Comparison of ENCODE assay signal across 11 cellular contexts in genomic region chr3:197468866-197469382, GRCh38.
A peak's percentile ranks its signal among the peaks of the same experiment; 100 is the strongest.
DNase-seq lines count a peak whose midpoint lies in the region; ATAC-seq and TF ChIP-seq lines count a peak whose summit lies in the region.
"Had no signal": no experiment of that assay in that cellular context is flagged by ENCODE, and none has a peak within 500 bp of the region (broad histone marks: within the 10 kb centered on the region; RNA-seq: fewer than 3 reads in every experiment).

No MANE protein-coding gene starts in this region.

- POLR2A ChIA-PET in RWPE1 (lab: Yijun Ruan, JAX; ENCODE audit: low non-redundant PET) = no interaction called here

- H3K27ac ChIP-seq in Karpas-422 (ENCODE audit: low read length) (no peak overlapping the region), left lung (no peak overlapping the region), thyroid gland (no peak overlapping the region), RWPE1 (no peak overlapping the region)

- no peaks in the 10 kb centered on the region for H3K79me2 ChIP-seq in Karpas-422 (ENCODE audit: low read length)

- H3K36me3 ChIP-seq in Karpas-422 (ENCODE audit: insufficient read depth, low read length) (no peaks in the 10 kb centered on the region), left lung (no peaks in the 10 kb centered on the region), thyroid gland (no peaks in the 10 kb centered on the region)

- peaks cover 40% of the 10 kb centered on the region for H3K4me1 ChIP-seq in Karpas-422 (ENCODE audit: low read length)
- H3K4me1 ChIP-seq in left lung = no peaks in the 10 kb centered on the region
- peaks cover 3 to 10% of the 10 kb centered on the region in 2 donors for H3K4me1 ChIP-seq in thyroid gland

- H3K27me3 ChIP-seq in Karpas-422 (ENCODE audit: low read length) (no peaks in the 10 kb centered on the region), left lung (peaks cover 0 to 18% of the 10 kb centered on the region in 2 donors), thyroid gland (no peaks in the 10 kb centered on the region)

- whole genome bisulfite sequencing in thyroid gland, 2 donors = 44 to 50% methylated on average over 5 of the region's 5 CpGs

- TF ChIP-seq CTCF in choroid plexus epithelial cell (conservative IDR thresholded peaks at IDR 0.05; ENCODE audit: low read depth, low read length) (no peak), left lung (IDR thresholded peaks at IDR 0.05) (no peak), thyroid gland (IDR thresholded peaks at IDR 0.05) (no peak), RWPE1 (conservative IDR thresholded peaks at IDR 0.05; ENCODE audit: low read depth) (no peak)

- no peaks in the 10 kb centered on the region for H3K9me3 ChIP-seq in Karpas-422 (ENCODE audit: low read length)
- no peaks in the 10 kb centered on the region for H3K9me3 ChIP-seq in left lung
- H3K9me3 ChIP-seq in thyroid gland = no peaks in the 10 kb centered on the region

- CTCF ChIA-PET in RWPE1 (lab: Yijun Ruan, JAX) = interaction anchor here (0.6 kb wide), 1 partner anchor 41 kb away, joined by 3 read pairs; no protein-coding TSS in a partner anchor

- TF ChIP-seq POLR2A in thyroid gland (IDR thresholded peaks at IDR 0.05) = no peak

- no peaks in the 10 kb centered on the region for H4K20me1 ChIP-seq in Karpas-422 (ENCODE audit: insufficient read depth, low read depth, low read length)

- H3K9me2 ChIP-seq in Karpas-422 (replicated peaks; ENCODE audit: insufficient read depth, low read length) = no peaks in the 10 kb centered on the region

- peak overlapping the region; percentile 8; the same call in 1 of the 2 replicates for H3K9ac ChIP-seq in Karpas-422 (ENCODE audit: low read length)

- no peak for DNase-seq in Karpas-422
- DNase-seq in choroid plexus epithelial cell (ENCODE audit: low read depth) = peak; percentile 67
- DNase-seq in left lung = no peak
- DNase-seq in thyroid gland = peak; percentile 51 to 58
- no peak for DNase-seq in RWPE1 (ENCODE audit: low spot score)
- no peak for DNase-seq in NCI-H2029 treated with DMSO at 0.1 percent for 48 hours (lab: John Stamatoyannopoulos, UW)
- DNase-seq: activated CD4-positive, alpha-beta T cell treated with anti-CD3 and anti-CD28 coated beads for 1 hour; activated T-cell treated with anti-CD3 and anti-CD28 coated beads, Interleukin-2, amount 50 U/mL, for 4 hours; MV-4-11; right cardiac atrium had no signal

- intact Hi-C loops in left lung (cut with DNase I) (no loop called here), thyroid gland (cut with DNase I) (no loop called here)

- no peak overlapping the region; the same call in 1 of the 2 replicates for H2AFZ ChIP-seq in Karpas-422 (ENCODE audit: low read length)

- H3K4me3 ChIP-seq in Karpas-422 (ENCODE audit: low read length) (no peak overlapping the region), choroid plexus epithelial cell (ENCODE audit: low read depth, low read length) (no peak overlapping the region), left lung (no peak overlapping the region), thyroid gland (replicated peaks in 1 of 3) (no peak overlapping the region)

- ATAC-seq in left lung (peak; percentile 21), HG02623 (IDR thresholded peaks at IDR 0.05; ENCODE audit: unreplicated experiment) (no peak)
- ATAC-seq: activated T-cell treated with anti-CD3 and anti-CD28 coated beads, Interleukin-2, amount 50 U/mL, for 4 hours had no signal

- H3K4me2 ChIP-seq in Karpas-422 (ENCODE audit: low read depth, low read length, poor library complexity, severe bottlenecking) = peak overlapping the region; percentile 77

Comparison
In these comparisons a context has a peak if more than half of its experiments do, and no peak if none do; other contexts are left out.
1. DNase-seq: peak in choroid plexus epithelial cell (single experiment) and thyroid gland (2 of 2); none in Karpas-422 (single experiment), left lung (0 of 2), RWPE1 (single experiment) and NCI-H2029 treated with DMSO at 0.1 percent for 48 hours (single experiment).